8 cellular contexts compared by ENCODE assay signal in genomic region chr14:100103261-100104005, GRCh38. TPM values are rescaled to one million over a fixed set of nuclear protein-coding genes. Genes with fewer than 3 reads are reported as not detected.
DNase-seq lines count a peak whose midpoint lies in the region.

No MANE protein-coding gene starts in this region.

- peak; percentile 39 for DNase-seq in stimulated activated CD4-positive, alpha-beta T cell treated with anti-CD3 and anti-CD28 coated beads, Interleukin-4, amount 100 ng/mL, for 1 hour
- DNase-seq in stimulated activated CD4-positive, alpha-beta T cell treated with anti-CD3 and anti-CD28 coated beads, Interleukin-2, amount 100 ng/mL, for 48 hours, result no peak
- peak; percentile 66 for DNase-seq in myocyte (ENCODE audit: low read depth)
- no peak for DNase-seq in OCI-M1 (lab: John Stamatoyannopoulos, UW)
- DNase-seq in SK-N-DZ (ENCODE audit: low spot score), result no peak
- DNase-seq in C1 segment of cervical spinal cord (lab: John Stamatoyannopoulos, UW), result no peak
- DNase-seq in Kasumi-1 (lab: John Stamatoyannopoulos, UW), result no peak

- H3K27ac ChIP-seq in cingulate gyrus (ENCODE audit: low read depth, low read length), result peak overlapping the region; percentile 80

RNA-seq across cellular contexts. Expression of gene EVL, which starts 38.2 kb away (rescaled TPM):
- total RNA-seq in myocyte, result 40.8 and 54.4 TPM in 2 replicates
- polyA plus RNA-seq in myocyte (2012), result 55.1 TPM
- polyA plus RNA-seq in SK-N-DZ (2014; cell fraction: cytosol; rRNA removed), result 39.7 and 44.9 TPM in 2 replicates
- polyA plus RNA-seq in SK-N-DZ (2014; cell fraction: nucleus; rRNA removed), result 110 and 158 TPM in 2 replicates

RNA-seq across cellular contexts. Expression of gene DEGS2, which starts 56.0 kb away (rescaled TPM):
- 0.11 and 0.16 TPM in 2 replicates for total RNA-seq in myocyte
- 0.23 TPM for polyA plus RNA-seq in myocyte (2012)
- not detected in 2 replicates for polyA plus RNA-seq in SK-N-DZ (2014; cell fraction: cytosol; rRNA removed)
- polyA plus RNA-seq in SK-N-DZ (2014; cell fraction: nucleus; rRNA removed), result 0.04 TPM in 1 of 2 replicates, not detected in the other

Comparison
In these comparisons a context has a peak if more than half of its experiments do, and no peak if none do; other contexts are left out.
1. DNase-seq: peak in stimulated activated CD4-positive, alpha-beta T cell treated with anti-CD3 and anti-CD28 coated beads, Interleukin-4, amount 100 ng/mL, for 1 hour (single experiment) and myocyte (single experiment); none in stimulated activated CD4-positive, alpha-beta T cell treated with anti-CD3 and anti-CD28 coated beads, Interleukin-2, amount 100 ng/mL, for 48 hours (0 of 2), OCI-M1 (single experiment), SK-N-DZ (single experiment), C1 segment of cervical spinal cord (0 of 14) and Kasumi-1 (0 of 2).